ENCODE assay signal across 16 cellular contexts in the genomic region with DNA sequence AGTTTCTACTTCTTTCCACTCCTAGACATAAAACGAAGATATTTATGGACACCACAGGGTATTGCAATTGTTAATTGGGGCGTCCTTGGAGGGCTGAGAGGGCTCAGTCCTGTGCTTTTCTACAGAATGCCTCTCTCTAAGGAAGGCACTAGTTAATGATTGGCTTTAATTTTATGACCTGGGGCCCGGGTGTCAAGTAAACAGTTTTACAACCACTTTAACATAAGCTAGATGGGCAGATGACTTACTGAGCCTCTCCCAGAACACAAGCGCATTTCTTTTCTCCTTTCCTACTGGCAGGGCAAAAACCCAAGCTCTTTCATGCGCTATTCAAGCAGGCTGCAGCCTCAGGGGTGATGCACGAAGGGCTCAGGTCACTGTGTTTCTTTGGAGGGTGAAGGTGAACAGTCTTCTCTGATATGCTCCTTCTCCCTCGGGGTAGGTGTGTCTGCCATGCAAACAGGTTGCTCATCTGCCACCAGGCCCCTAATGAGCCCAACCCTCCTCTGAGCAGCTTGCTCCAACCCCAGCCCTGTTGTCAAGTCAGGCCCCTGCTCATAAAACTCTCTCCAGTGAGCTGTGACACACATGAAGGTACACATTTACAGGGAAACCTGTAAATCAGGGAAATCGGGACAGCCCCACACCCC.
"Had no signal": no experiment of that assay in that cellular context is flagged by ENCODE, and none has a peak within 500 bp of the region (broad histone marks: within the 10 kb centered on the region; RNA-seq: fewer than 3 reads in every experiment).

No MANE protein-coding gene starts in this region.

- H3K27ac Mint-ChIP-seq: activated B cell treated with CpG ODN at 0.5 μM for 24 hours; activated CD4-positive, alpha-beta memory T cell treated with anti-CD3 and anti-CD28 coated beads, Interleukin-2, amount 10 ng/mL, durations not matched to agents 7 days and 5 days; activated CD8-positive, alpha-beta memory T cell treated with anti-CD3 and anti-CD28 coated beads, Interleukin-2, amount 10 ng/mL, durations not matched to agents 7 days and 5 days; activated naive CD8-positive, alpha-beta T cell; T-helper 2 cell treated with Interferon-gamma antibody and Interleukin-4, amounts not matched to agents 5 μg/mL and 100 μg/mL, for 36 hours had no signal

- FAIRE-seq: bronchial epithelial cell, TTC549 had no signal

- H3K4me3 ChIP-seq: uterus had no signal

- H3K9me3 ChIP-seq: uterus had no signal

- H3K27ac ChIP-seq: uterus had no signal

- H3K27me3 ChIP-seq: uterus had no signal

- H3K4me1 Mint-ChIP-seq: activated B cell treated with CpG ODN at 0.5 μM for 24 hours; activated CD4-positive, alpha-beta memory T cell treated with anti-CD3 and anti-CD28 coated beads, Interleukin-2, amount 10 ng/mL, durations not matched to agents 7 days and 5 days; activated CD8-positive, alpha-beta memory T cell treated with anti-CD3 and anti-CD28 coated beads, Interleukin-2, amount 10 ng/mL, durations not matched to agents 7 days and 5 days; neural crest cell had no signal

- H3K4me1 ChIP-seq: uterus had no signal

- H3K36me3 Mint-ChIP-seq: activated CD8-positive, alpha-beta memory T cell treated with anti-CD3 and anti-CD28 coated beads, Interleukin-2, amount 10 ng/mL, durations not matched to agents 7 days and 5 days; activated naive CD8-positive, alpha-beta T cell had no signal

- H3K9me3 Mint-ChIP-seq: activated B cell treated with CpG ODN at 0.5 μM for 24 hours; activated CD4-positive, alpha-beta memory T cell treated with anti-CD3 and anti-CD28 coated beads, Interleukin-2, amount 10 ng/mL, durations not matched to agents 7 days and 5 days; neural crest cell; T-helper 2 cell treated with Interferon-gamma antibody and Interleukin-4, amounts not matched to agents 5 μg/mL and 100 μg/mL, for 36 hours had no signal

- H3K36me3 ChIP-seq: uterus had no signal

- H3K4me3 Mint-ChIP-seq: activated B cell treated with CpG ODN at 0.5 μM for 24 hours; activated CD4-positive, alpha-beta memory T cell treated with anti-CD3 and anti-CD28 coated beads, Interleukin-2, amount 10 ng/mL, durations not matched to agents 7 days and 5 days; activated CD8-positive, alpha-beta memory T cell treated with anti-CD3 and anti-CD28 coated beads, Interleukin-2, amount 10 ng/mL, durations not matched to agents 7 days and 5 days; activated naive CD8-positive, alpha-beta T cell; neural crest cell; T-helper 2 cell treated with Interferon-gamma antibody and Interleukin-4, amounts not matched to agents 5 μg/mL and 100 μg/mL, for 36 hours had no signal

- ATAC-seq: activated CD8-positive, alpha-beta memory T cell treated with anti-CD3 and anti-CD28 coated beads, Interleukin-2, amount 10 ng/mL, durations not matched to agents 7 days and 5 days; left cardiac atrium had no signal

- H3K27me3 Mint-ChIP-seq: activated B cell treated with CpG ODN at 0.5 μM for 24 hours; activated CD4-positive, alpha-beta memory T cell treated with anti-CD3 and anti-CD28 coated beads, Interleukin-2, amount 10 ng/mL, durations not matched to agents 7 days and 5 days; activated CD8-positive, alpha-beta memory T cell treated with anti-CD3 and anti-CD28 coated beads, Interleukin-2, amount 10 ng/mL, durations not matched to agents 7 days and 5 days; activated naive CD8-positive, alpha-beta T cell had no signal

- DNase-seq: activated B cell treated with CpG ODN at 0.5 μM for 24 hours; activated CD4-positive, alpha-beta memory T cell treated with anti-CD3 and anti-CD28 coated beads, Interleukin-2, amount 10 ng/mL, durations not matched to agents 7 days and 5 days; activated CD4-positive, alpha-beta T cell treated with anti-CD3 and anti-CD28 coated beads for 48 hours; activated CD8-positive, alpha-beta memory T cell treated with anti-CD3 and anti-CD28 coated beads, Interleukin-2, amount 10 ng/mL, durations not matched to agents 7 days and 5 days; dermis blood vessel endothelial cell; effector memory CD4-positive, alpha-beta T cell; left cardiac atrium; midbrain; stimulated activated CD8-positive, alpha-beta memory T cell treated with anti-CD3 and anti-CD28 coated beads, Interleukin-4, amount 100 ng/mL, for 48 hours; stimulated activated naive CD4-positive, alpha-beta T cell; uterus had no signal
